1 cellular context compared by ENCODE assay signal in genomic region chr1:88935522-88936222, GRCh38.
A peak's percentile ranks its signal among the peaks of the same experiment; 100 is the strongest.
TF ChIP-seq lines count a peak whose summit lies in the region.

No MANE protein-coding gene starts in this region.

TF ChIP-seq in HepG2, 621 proteins besides CTCF, POLR2A, EP300 and RAD21 (continued from another document and continues in another):
- TF ChIP-seq NFAT5 (CRISPR knock-in tag; IDR thresholded peaks at IDR 0.05), result no peak
- TF ChIP-seq ZNF574 (CRISPR knock-in tag; IDR thresholded peaks at IDR 0.05), result peak; percentile 56; the same call in 1 of the 2 replicates
- peak; percentile 32; the same call in 1 of the 2 replicates for TF ChIP-seq SMYD3 (CRISPR knock-in tag; IDR thresholded peaks at IDR 0.05)
- TF ChIP-seq TFE3 (CRISPR knock-in tag; IDR thresholded peaks at IDR 0.05), result no peak
- TF ChIP-seq NFE2L1 (CRISPR knock-in tag; IDR thresholded peaks at IDR 0.05; ENCODE audit: borderline replicate concordance), result no peak
- no peak for TF ChIP-seq ZNF296 (CRISPR knock-in tag; conservative IDR thresholded peaks at IDR 0.05)
- TF ChIP-seq ZBTB1 (CRISPR knock-in tag; IDR thresholded peaks at IDR 0.05; ENCODE audit: borderline replicate concordance), result no peak
- peak; percentile 54; the same call in 1 of the 2 replicates for TF ChIP-seq ZMYM2 (CRISPR knock-in tag; IDR thresholded peaks at IDR 0.05)
- no peak for TF ChIP-seq FOSL1 (CRISPR knock-in tag; IDR thresholded peaks at IDR 0.05; ENCODE audit: borderline replicate concordance)
- no peak for TF ChIP-seq CENPX (CRISPR knock-in tag; IDR thresholded peaks at IDR 0.05)
- no peak for TF ChIP-seq GABPB1 (CRISPR knock-in tag; IDR thresholded peaks at IDR 0.05)
- TF ChIP-seq ZNF335 (CRISPR knock-in tag; IDR thresholded peaks at IDR 0.05), result no peak
- no peak for TF ChIP-seq KLF11 (CRISPR knock-in tag; IDR thresholded peaks at IDR 0.05)
- no peak for TF ChIP-seq ZC3H13 (CRISPR knock-in tag; IDR thresholded peaks at IDR 0.05)
- 0 out of 2 replicates have a peak, but pooled peaks have one; percentile 16 for TF ChIP-seq PRDM15 (CRISPR knock-in tag; IDR thresholded peaks at IDR 0.05)
- TF ChIP-seq CEBPB (IDR thresholded peaks at IDR 0.05; ENCODE audit: borderline replicate concordance, low read depth, low read length), result peak; percentile 78
- peak; percentile 77 for TF ChIP-seq TEAD3 (CRISPR knock-in tag; optimal IDR thresholded peaks at IDR 0.05; ENCODE audit: borderline replicate concordance)
- peak; percentile 23; the same call in 1 of the 2 replicates for TF ChIP-seq RBAK (CRISPR knock-in tag; IDR thresholded peaks at IDR 0.05)
- peak; percentile 75 for TF ChIP-seq MED1 (CRISPR knock-in tag; IDR thresholded peaks at IDR 0.05)
- no peak for TF ChIP-seq TMF1 (CRISPR knock-in tag; IDR thresholded peaks at IDR 0.05; ENCODE audit: low read depth)
- peak; percentile 24; the same call in 1 of the 2 replicates for TF ChIP-seq TFAP4 (IDR thresholded peaks at IDR 0.05; ENCODE audit: borderline replicate concordance, low read depth)
- TF ChIP-seq KAT8 (CRISPR knock-in tag; IDR thresholded peaks at IDR 0.05), result no peak
- peak; percentile 24; the same call in 1 of the 2 replicates for TF ChIP-seq ZFY (CRISPR knock-in tag; IDR thresholded peaks at IDR 0.05)
- peak; percentile 75 for TF ChIP-seq ZNF644 (CRISPR knock-in tag; IDR thresholded peaks at IDR 0.05; ENCODE audit: low read depth)
- TF ChIP-seq RFXANK (CRISPR knock-in tag; IDR thresholded peaks at IDR 0.05), result no peak
- TF ChIP-seq ERF (CRISPR knock-in tag; IDR thresholded peaks at IDR 0.05), result 0 out of 2 replicates have a peak, but pooled peaks have one; percentile 48
- peak; percentile 73 for TF ChIP-seq SALL1 (CRISPR knock-in tag; IDR thresholded peaks at IDR 0.05)
- TF ChIP-seq NCOA1 (CRISPR knock-in tag; IDR thresholded peaks at IDR 0.05), result no peak
- 0 out of 2 replicates have a peak, but pooled peaks have one; percentile 51 for TF ChIP-seq TP53 (CRISPR knock-in tag; conservative IDR thresholded peaks at IDR 0.05)
- TF ChIP-seq SOX5 (CRISPR knock-in tag; IDR thresholded peaks at IDR 0.05; ENCODE audit: borderline replicate concordance), result peak; percentile 84
- TF ChIP-seq BORCS8-MEF2B (CRISPR knock-in tag; IDR thresholded peaks at IDR 0.05), result peak; percentile 22; the same call in 1 of the 2 replicates
- no peak for TF ChIP-seq ZNF704 (CRISPR knock-in tag; IDR thresholded peaks at IDR 0.05; ENCODE audit: borderline replicate concordance)
- no peak for TF ChIP-seq HDAC6 (IDR thresholded peaks at IDR 0.05; ENCODE audit: low read depth, low read length)
- TF ChIP-seq POGK (CRISPR knock-in tag; conservative IDR thresholded peaks at IDR 0.05), result 0 out of 2 replicates have a peak, but pooled peaks have one; percentile 51
- peak; percentile 17; the same call in 1 of the 2 replicates for TF ChIP-seq ATF7-NPFF (CRISPR knock-in tag; IDR thresholded peaks at IDR 0.05; ENCODE audit: low read depth)
- TF ChIP-seq MTF2 (CRISPR knock-in tag; IDR thresholded peaks at IDR 0.05; ENCODE audit: borderline replicate concordance), result no peak
- no peak for TF ChIP-seq ZNF558 (CRISPR knock-in tag; IDR thresholded peaks at IDR 0.05; ENCODE audit: borderline replicate concordance)
- 0 out of 4 replicates have a peak, but pooled peaks of 1 of the 2 experiments have one; percentile 20 for TF ChIP-seq MAFK (conservative IDR thresholded peaks at IDR 0.05 in 1 of 2, IDR thresholded peaks at IDR 0.05 in 1 of 2; ENCODE audit: low read length in 2 of 2)
- TF ChIP-seq PAF1 (CRISPR knock-in tag; IDR thresholded peaks at IDR 0.05), result no peak
- peak; percentile 100 for TF ChIP-seq ZKSCAN5 (CRISPR knock-in tag; IDR thresholded peaks at IDR 0.05)
- 0 out of 2 replicates have a peak, but pooled peaks have one; percentile 42 for TF ChIP-seq ZSCAN20 (CRISPR knock-in tag; IDR thresholded peaks at IDR 0.05; ENCODE audit: borderline replicate concordance)
- TF ChIP-seq MIXL1 (CRISPR knock-in tag; IDR thresholded peaks at IDR 0.05), result 0 out of 2 replicates have a peak, but pooled peaks have one; percentile 57
- TF ChIP-seq CREB1 (IDR thresholded peaks at IDR 0.05), result no peak
- peak; percentile 64 for TF ChIP-seq CREB1 (CRISPR knock-in tag; IDR thresholded peaks at IDR 0.05)
- no peak for TF ChIP-seq ZNF530 (CRISPR knock-in tag; IDR thresholded peaks at IDR 0.05; ENCODE audit: low read depth)
- TF ChIP-seq GATAD2A (CRISPR knock-in tag; IDR thresholded peaks at IDR 0.05), result peak; percentile 78
- no peak for TF ChIP-seq HOXA9 (CRISPR knock-in tag; IDR thresholded peaks at IDR 0.05; ENCODE audit: borderline replicate concordance)
- peak; percentile 75 for TF ChIP-seq SP5 (CRISPR knock-in tag; IDR thresholded peaks at IDR 0.05; ENCODE audit: borderline replicate concordance, low read depth)
- TF ChIP-seq SAP130 (CRISPR knock-in tag; IDR thresholded peaks at IDR 0.05; ENCODE audit: low read depth), result peak; percentile 69
- no peak for TF ChIP-seq ZNF10 (CRISPR knock-in tag; IDR thresholded peaks at IDR 0.05; ENCODE audit: borderline replicate concordance, low read depth)
